Comparison of ENCODE assay signal across 28 cellular contexts in genomic region chr2:133518646-133519344, GRCh38. TPM values are rescaled to one million over a fixed set of nuclear protein-coding genes. Genes with fewer than 3 reads are reported as not detected.
"Had no signal": no experiment of that assay in that cellular context is flagged by ENCODE, and none has a peak within 500 bp of the region (broad histone marks: within the 10 kb centered on the region; RNA-seq: fewer than 3 reads in every experiment).

No MANE protein-coding gene starts in this region.

- H3K79me2 ChIP-seq: parathyroid adenoma had no signal

- H3K9ac ChIP-seq: neural progenitor cell, parathyroid adenoma had no signal

- H3K27me3 ChIP-seq: ascending aorta, heart right ventricle, left lung, neural progenitor cell, sigmoid colon, suprapubic skin, tibial nerve had no signal

- ATAC-seq: activated CD4-positive, alpha-beta T cell treated with anti-CD3 and anti-CD28 coated beads for 36 hours; activated CD8-positive, alpha-beta memory T cell treated with anti-CD3 and anti-CD28 coated beads, Interleukin-2, amount 10 ng/mL, durations not matched to agents 7 days and 5 days; activated CD8-positive, alpha-beta T cell treated with anti-CD3 and anti-CD28 coated beads, Interleukin-2, amount 10 ng/mL, durations not matched to agents 7 days and 5 days; effector memory CD8-positive, alpha-beta T cell; heart right ventricle; left lung; lower lobe of right lung; natural killer cell; psoas muscle had no signal

- H2AFZ ChIP-seq: neural progenitor cell, parathyroid adenoma had no signal

- H3K4me3 ChIP-seq: ascending aorta, heart right ventricle, left lung, lower lobe of right lung, neural progenitor cell, psoas muscle, sigmoid colon, suprapubic skin, tibial nerve had no signal

- H3K9me3 ChIP-seq: ascending aorta, heart right ventricle, left lung, lower lobe of right lung, psoas muscle, sigmoid colon, suprapubic skin, tibial nerve had no signal

- H3K4me2 ChIP-seq: neural progenitor cell had no signal

- H3K4me1 ChIP-seq: ascending aorta, heart right ventricle, left lung, lower lobe of right lung, neural progenitor cell, parathyroid adenoma, psoas muscle, sigmoid colon, suprapubic skin, tibial nerve had no signal

- H3K36me3 ChIP-seq: ascending aorta, heart right ventricle, left lung, lower lobe of right lung, neural progenitor cell, sigmoid colon, suprapubic skin, tibial nerve had no signal

- DNase-seq: activated CD4-positive, alpha-beta T cell treated with anti-CD3 and anti-CD28 coated beads for 36 hours; activated CD4-positive, CD25-positive, alpha-beta regulatory T cell; activated CD8-positive, alpha-beta memory T cell treated with anti-CD3 and anti-CD28 coated beads, Interleukin-2, amount 10 ng/mL, durations not matched to agents 7 days and 5 days; activated CD8-positive, alpha-beta T cell treated with anti-CD3 and anti-CD28 coated beads, Interleukin-2, amount 10 ng/mL, durations not matched to agents 7 days and 5 days; activated naive CD4-positive, alpha-beta T cell; activated T-cell treated with anti-CD3 and anti-CD28 coated beads, Interleukin-2, amount 50 U/mL, for 48 hours; cortex of kidney; effector memory CD8-positive, alpha-beta T cell; foreskin fibroblast; heart right ventricle; kidney glomerular epithelial cell; left lung; lower lobe of right lung; mesendoderm; natural killer cell; occipital lobe; psoas muscle; sigmoid colon; small intestine; stimulated activated CD4-positive, alpha-beta T cell treated with anti-CD3 and anti-CD28 coated beads, Interleukin-15, amount 100 ng/mL, for 24 hours; stimulated activated CD4-positive, alpha-beta T cell treated with anti-CD3 and anti-CD28 coated beads, Interleukin-2, amount 100 ng/mL, for 24 hours; stimulated activated naive CD4-positive, alpha-beta T cell had no signal

- H3K27ac ChIP-seq: ascending aorta, heart right ventricle, left lung, lower lobe of right lung, neural progenitor cell, parathyroid adenoma, psoas muscle, sigmoid colon, suprapubic skin, tibial nerve had no signal

RNA-seq across cellular contexts. Expression of gene NCKAP5, which starts 49.5 kb away (rescaled TPM):
- total RNA-seq: activated CD4-positive, alpha-beta T cell treated with anti-CD3 and anti-CD28 coated beads for 36 hours; activated CD8-positive, alpha-beta memory T cell treated with anti-CD3 and anti-CD28 coated beads, Interleukin-2, amount 10 ng/mL, durations not matched to agents 7 days and 5 days; activated CD8-positive, alpha-beta T cell treated with anti-CD3 and anti-CD28 coated beads, Interleukin-2, amount 10 ng/mL, durations not matched to agents 7 days and 5 days; activated T-helper 2 cell treated with anti-CD3 and anti-CD28 coated beads, Interferon-gamma antibody, Interleukin-2, Interleukin-4, amounts not matched to agents 10 μg/mL and 5 μg/mL and 100 μg/mL, durations not matched to agents 14 hours and 24 hours and 36 hours had no signal
